17 cellular contexts compared by ENCODE assay signal in the genomic region with DNA sequence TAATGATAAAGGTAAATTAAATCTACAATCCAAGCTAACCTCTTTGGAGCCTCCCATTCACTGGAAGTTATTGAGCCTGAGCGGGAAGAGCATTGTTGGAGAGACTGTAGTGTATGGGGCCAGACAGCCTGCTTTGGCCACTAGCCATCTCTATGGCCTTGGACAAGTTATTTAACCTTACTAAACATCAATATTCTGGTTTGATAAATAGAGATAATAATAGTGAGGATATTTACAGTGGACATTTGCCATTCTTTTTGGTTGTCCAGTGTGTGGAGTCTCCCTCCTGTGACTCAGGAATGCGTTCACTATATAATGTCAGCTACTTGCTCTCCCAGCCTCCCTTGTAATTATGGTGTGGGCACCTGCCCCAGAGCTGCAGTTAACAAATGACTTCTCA.
DNase-seq lines count a peak whose midpoint lies in the region; ATAC-seq lines count a peak whose summit lies in the region.
"Had no signal": no experiment of that assay in that cellular context is flagged by ENCODE, and none has a peak within 500 bp of the region (broad histone marks: within the 10 kb centered on the region; RNA-seq: fewer than 3 reads in every experiment).

No MANE protein-coding gene starts in this region.

- no peak overlapping the region for H3K4me3 ChIP-seq in GM23248
- H3K4me3 ChIP-seq: gastrocnemius medialis, MG63, thyroid gland had no signal

- no peaks in the 10 kb centered on the region for H3K9me2 ChIP-seq in GM23248 (ENCODE audit: insufficient read depth)

- peak overlapping the region; percentile 66 for H3K4me2 ChIP-seq in GM23248 (ENCODE audit: unreplicated experiment)

- no peak overlapping the region for H3K9ac ChIP-seq in GM23248

- H3K9me3 ChIP-seq in GM23248 (ENCODE audit: low read depth) = no peaks in the 10 kb centered on the region
- H3K9me3 ChIP-seq: gastrocnemius medialis, thyroid gland had no signal

- H3K27ac Mint-ChIP-seq in T-helper 2 cell treated with Interferon-gamma antibody and Interleukin-4, amounts not matched to agents 5 μg/mL and 100 μg/mL, for 36 hours = peak overlapping the region; percentile 86
- peak overlapping the region; percentile 85 for H3K27ac Mint-ChIP-seq in activated T-helper 17 cell treated with anti-CD3 and anti-CD28 coated beads, Interleukin-2, amount 50 U/mL, for 72 hours
- peak overlapping the region; percentile 21 to 50 for H3K27ac Mint-ChIP-seq in natural killer cell treated with Interleukin-12 subunit alpha and Interleukin-12 subunit beta and Interleukin-15 and Interleukin-18, amount 100 ng/mL, for 72 hours

- WGBS in GM23248 (ENCODE audit: low coverage in 1 of 2, low lambda C conversion rate in 2 of 2, missing lambda C conversion rate in 2 of 2), 2 experiments = 99 to 100% methylated on average over 2 of the region's 2 CpGs

- no peaks in the 10 kb centered on the region for H3K27me3 ChIP-seq in GM23248 (replicated peaks; ENCODE audit: insufficient read depth)
- H3K27me3 ChIP-seq: gastrocnemius medialis, MG63, thyroid gland had no signal

- no peaks in the 10 kb centered on the region for H3K27me3 Mint-ChIP-seq in T-helper 2 cell treated with Interferon-gamma antibody and Interleukin-4, amounts not matched to agents 5 μg/mL and 100 μg/mL, for 36 hours (ENCODE audit: low read depth)
- no peaks in the 10 kb centered on the region for H3K27me3 Mint-ChIP-seq in activated T-helper 17 cell treated with anti-CD3 and anti-CD28 coated beads, Interleukin-2, amount 50 U/mL, for 72 hours
- no peaks in the 10 kb centered on the region for H3K27me3 Mint-ChIP-seq in natural killer cell treated with Interleukin-12 subunit alpha and Interleukin-12 subunit beta and Interleukin-15 and Interleukin-18, amount 100 ng/mL, for 72 hours

- peaks cover 42% of the 10 kb centered on the region for H3K4me1 Mint-ChIP-seq in T-helper 2 cell treated with Interferon-gamma antibody and Interleukin-4, amounts not matched to agents 5 μg/mL and 100 μg/mL, for 36 hours (ENCODE audit: low read depth)
- H3K4me1 Mint-ChIP-seq in activated T-helper 17 cell treated with anti-CD3 and anti-CD28 coated beads, Interleukin-2, amount 50 U/mL, for 72 hours = peaks cover 20% of the 10 kb centered on the region
- peaks cover 42 to 47% of the 10 kb centered on the region in 2 donors for H3K4me1 Mint-ChIP-seq in natural killer cell treated with Interleukin-12 subunit alpha and Interleukin-12 subunit beta and Interleukin-15 and Interleukin-18, amount 100 ng/mL, for 72 hours (ENCODE audit: low read depth in 2 of 2)

- no peaks in the 10 kb centered on the region for H3K79me2 ChIP-seq in GM23248 (ENCODE audit: insufficient read depth)

- peaks cover 45% of the 10 kb centered on the region for H3K36me3 Mint-ChIP-seq in T-helper 2 cell treated with Interferon-gamma antibody and Interleukin-4, amounts not matched to agents 5 μg/mL and 100 μg/mL, for 36 hours (ENCODE audit: low read depth)
- no peaks in the 10 kb centered on the region for H3K36me3 Mint-ChIP-seq in activated T-helper 17 cell treated with anti-CD3 and anti-CD28 coated beads, Interleukin-2, amount 50 U/mL, for 72 hours (ENCODE audit: low read depth)
- peaks cover 10% of the 10 kb centered on the region for H3K36me3 Mint-ChIP-seq in natural killer cell treated with Interleukin-12 subunit alpha and Interleukin-12 subunit beta and Interleukin-15 and Interleukin-18, amount 100 ng/mL, for 72 hours

- H3K4me3 Mint-ChIP-seq in T-helper 2 cell treated with Interferon-gamma antibody and Interleukin-4, amounts not matched to agents 5 μg/mL and 100 μg/mL, for 36 hours = peak overlapping the region; percentile 76
- peak overlapping the region; percentile 64 for H3K4me3 Mint-ChIP-seq in activated T-helper 17 cell treated with anti-CD3 and anti-CD28 coated beads, Interleukin-2, amount 50 U/mL, for 72 hours
- H3K4me3 Mint-ChIP-seq in natural killer cell treated with Interleukin-12 subunit alpha and Interleukin-12 subunit beta and Interleukin-15 and Interleukin-18, amount 100 ng/mL, for 72 hours = peak overlapping the region; percentile 57

- H4K20me1 ChIP-seq in GM23248 (ENCODE audit: insufficient read depth) = no peaks in the 10 kb centered on the region

- peak overlapping the region; percentile 78 for H3K27ac ChIP-seq in GM23248
- H3K27ac ChIP-seq: WERI-Rb-1 had no signal

- peaks cover 42% of the 10 kb centered on the region for H3K4me1 ChIP-seq in GM23248 (ENCODE audit: insufficient read depth)

- peaks cover 38% of the 10 kb centered on the region for H3F3A ChIP-seq in GM23248 (ENCODE audit: insufficient read depth)

- no peak for DNase-seq in T-helper 2 cell treated with Interferon-gamma antibody and Interleukin-4, amounts not matched to agents 5 μg/mL and 100 μg/mL, for 36 hours (ENCODE audit: low spot score)
- DNase-seq in T-helper 2 cell = no peak
- no peak for DNase-seq in GM23248
- DNase-seq in natural killer cell treated with Interleukin-12 subunit alpha and Interleukin-12 subunit beta and Interleukin-15 and Interleukin-18, amount 100 ng/mL, for 72 hours (ENCODE audit: low spot score) = no peak
- no peak for DNase-seq in HPDE6-E6E7 (ENCODE audit: extremely low spot score)
- no peak for DNase-seq in effector CD4-positive, alpha-beta T cell
- DNase-seq: erythroblast, gastrocnemius medialis, MG63, midbrain, NCI-H1694, retina, RPMI8226, thyroid gland, WERI-Rb-1 had no signal

- peaks cover 54% of the 10 kb centered on the region for H3K9me3 Mint-ChIP-seq in T-helper 2 cell treated with Interferon-gamma antibody and Interleukin-4, amounts not matched to agents 5 μg/mL and 100 μg/mL, for 36 hours
- H3K9me3 Mint-ChIP-seq in activated T-helper 17 cell treated with anti-CD3 and anti-CD28 coated beads, Interleukin-2, amount 50 U/mL, for 72 hours = peaks cover 7% of the 10 kb centered on the region
- peaks cover 4% of the 10 kb centered on the region for H3K9me3 Mint-ChIP-seq in natural killer cell treated with Interleukin-12 subunit alpha and Interleukin-12 subunit beta and Interleukin-15 and Interleukin-18, amount 100 ng/mL, for 72 hours

- H2AFZ ChIP-seq in GM23248 = no peak overlapping the region

- in situ Hi-C loops in GM23248 (cut with MboI) = no loop called here

- no peaks in the 10 kb centered on the region for H3K36me3 ChIP-seq in GM23248 (ENCODE audit: low read depth)
- H3K36me3 ChIP-seq: gastrocnemius medialis, MG63, thyroid gland, WERI-Rb-1 had no signal

- ATAC-seq in activated T-helper 17 cell treated with anti-CD3 and anti-CD28 coated beads, Interleukin-2, amount 50 U/mL, for 72 hours (replicated peaks) = no peak
- no peak for ATAC-seq in natural killer cell treated with Interleukin-12 subunit alpha and Interleukin-12 subunit beta and Interleukin-15 and Interleukin-18, amount 100 ng/mL, for 72 hours
- ATAC-seq in GM21423 (IDR thresholded peaks at IDR 0.05; ENCODE audit: unreplicated experiment) = no peak
- ATAC-seq: gastrocnemius medialis had no signal

Comparison
In these comparisons a context has a peak if more than half of its experiments do, and no peak if none do; other contexts are left out.
1. H3K27ac Mint-ChIP-seq: peak in every context shown above with its lines; median percentile 86 in T-helper 2 cell treated with Interferon-gamma antibody and Interleukin-4, amounts not matched to agents 5 μg/mL and 100 μg/mL, for 36 hours; 85 in activated T-helper 17 cell treated with anti-CD3 and anti-CD28 coated beads, Interleukin-2, amount 50 U/mL, for 72 hours; 36 in natural killer cell treated with Interleukin-12 subunit alpha and Interleukin-12 subunit beta and Interleukin-15 and Interleukin-18, amount 100 ng/mL, for 72 hours.